Comparison of ENCODE assay signal across 9 cellular contexts in genomic region chr1:2443285-2444137, GRCh38.
A peak's percentile ranks its signal among the peaks of the same experiment; 100 is the strongest.
DNase-seq lines count a peak whose midpoint lies in the region.
"Had no signal": no experiment of that assay in that cellular context is flagged by ENCODE, and none has a peak within 500 bp of the region (broad histone marks: within the 10 kb centered on the region; RNA-seq: fewer than 3 reads in every experiment).

No MANE protein-coding gene starts in this region.

- intact Hi-C loops in head of caudate nucleus (cut with DNase I) = no loop called here

- DNase-seq in NCI-H748 (lab: John Stamatoyannopoulos, UW; ENCODE audit: unreplicated experiment) = peak; percentile 11
- no peak for DNase-seq in NCI-H748 treated with DMSO at 0.1 percent for 48 hours (lab: John Stamatoyannopoulos, UW)
- DNase-seq in activated CD4-positive, alpha-beta T cell treated with anti-CD3 and anti-CD28 coated beads, Interleukin-2, amount 50 U/mL, for 48 hours = peak; percentile 25 to 44
- peak; percentile 41 to 91 (median 82) for DNase-seq in head of caudate nucleus
- peak; percentile 14 for DNase-seq in stimulated activated CD4-positive, alpha-beta T cell treated with anti-CD3 and anti-CD28 coated beads, Interleukin-1b, Interleukin-23, amount 100 ng/mL, for 48 hours
- no peak for DNase-seq in MV-4-11 (lab: John Stamatoyannopoulos, UW)
- no peak for DNase-seq in SHP77 (lab: John Stamatoyannopoulos, UW)
- DNase-seq in dedifferentiated amniotic fluid mesenchymal stem cell (ENCODE audit: extremely low spot score) = no peak
- DNase-seq: SJCRH30 had no signal

Comparison
In these comparisons a context has a peak if more than half of its experiments do, and no peak if none do; other contexts are left out.
1. DNase-seq: peak in NCI-H748 (single experiment), activated CD4-positive, alpha-beta T cell treated with anti-CD3 and anti-CD28 coated beads, Interleukin-2, amount 50 U/mL, for 48 hours (2 of 2), head of caudate nucleus (42 of 42) and stimulated activated CD4-positive, alpha-beta T cell treated with anti-CD3 and anti-CD28 coated beads, Interleukin-1b, Interleukin-23, amount 100 ng/mL, for 48 hours (single experiment); none in NCI-H748 treated with DMSO at 0.1 percent for 48 hours (single experiment), MV-4-11 (single experiment), SHP77 (0 of 2) and dedifferentiated amniotic fluid mesenchymal stem cell (single experiment).